1 cellular context compared by ENCODE assay signal in the genomic region with DNA sequence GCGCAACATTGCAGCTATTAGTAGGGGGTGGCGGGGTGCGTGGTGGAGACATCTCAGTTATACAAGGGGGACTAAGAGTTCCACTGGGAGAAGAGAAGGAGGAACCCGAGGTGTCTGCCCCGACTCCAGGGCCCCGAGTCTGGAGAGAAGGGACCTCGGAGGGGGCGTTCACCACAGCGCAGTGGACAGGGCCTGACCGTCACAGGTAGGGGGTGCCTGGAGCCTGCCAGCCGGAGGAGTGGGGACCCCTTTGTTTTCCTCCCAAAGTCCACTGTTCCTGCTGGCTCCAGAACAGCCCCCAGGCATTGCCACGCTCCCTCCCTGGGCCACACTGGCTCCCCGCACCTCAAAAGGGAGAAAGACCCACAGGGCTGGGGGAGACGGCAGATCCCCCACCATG.
TF ChIP-seq lines count a peak whose summit lies in the region.

No MANE protein-coding gene starts in this region.

TF ChIP-seq in H1, 55 proteins besides CTCF, POLR2A, EP300 and RAD21:
- TF ChIP-seq JUND (IDR thresholded peaks at IDR 0.05; ENCODE audit: low read length), result no peak
- TF ChIP-seq NANOG (IDR thresholded peaks at IDR 0.05; ENCODE audit: insufficient read depth, low read depth, low read length, poor library complexity, severe bottlenecking), result no peak
- no peak for TF ChIP-seq SIX5 (IDR thresholded peaks at IDR 0.05; ENCODE audit: low read depth, low read length)
- no peak for TF ChIP-seq HDAC2 (IDR thresholded peaks at IDR 0.05; ENCODE audit: borderline replicate concordance in 1 of 2, low read depth in 2 of 2, low read length in 2 of 2)
- TF ChIP-seq, protein P1, sequence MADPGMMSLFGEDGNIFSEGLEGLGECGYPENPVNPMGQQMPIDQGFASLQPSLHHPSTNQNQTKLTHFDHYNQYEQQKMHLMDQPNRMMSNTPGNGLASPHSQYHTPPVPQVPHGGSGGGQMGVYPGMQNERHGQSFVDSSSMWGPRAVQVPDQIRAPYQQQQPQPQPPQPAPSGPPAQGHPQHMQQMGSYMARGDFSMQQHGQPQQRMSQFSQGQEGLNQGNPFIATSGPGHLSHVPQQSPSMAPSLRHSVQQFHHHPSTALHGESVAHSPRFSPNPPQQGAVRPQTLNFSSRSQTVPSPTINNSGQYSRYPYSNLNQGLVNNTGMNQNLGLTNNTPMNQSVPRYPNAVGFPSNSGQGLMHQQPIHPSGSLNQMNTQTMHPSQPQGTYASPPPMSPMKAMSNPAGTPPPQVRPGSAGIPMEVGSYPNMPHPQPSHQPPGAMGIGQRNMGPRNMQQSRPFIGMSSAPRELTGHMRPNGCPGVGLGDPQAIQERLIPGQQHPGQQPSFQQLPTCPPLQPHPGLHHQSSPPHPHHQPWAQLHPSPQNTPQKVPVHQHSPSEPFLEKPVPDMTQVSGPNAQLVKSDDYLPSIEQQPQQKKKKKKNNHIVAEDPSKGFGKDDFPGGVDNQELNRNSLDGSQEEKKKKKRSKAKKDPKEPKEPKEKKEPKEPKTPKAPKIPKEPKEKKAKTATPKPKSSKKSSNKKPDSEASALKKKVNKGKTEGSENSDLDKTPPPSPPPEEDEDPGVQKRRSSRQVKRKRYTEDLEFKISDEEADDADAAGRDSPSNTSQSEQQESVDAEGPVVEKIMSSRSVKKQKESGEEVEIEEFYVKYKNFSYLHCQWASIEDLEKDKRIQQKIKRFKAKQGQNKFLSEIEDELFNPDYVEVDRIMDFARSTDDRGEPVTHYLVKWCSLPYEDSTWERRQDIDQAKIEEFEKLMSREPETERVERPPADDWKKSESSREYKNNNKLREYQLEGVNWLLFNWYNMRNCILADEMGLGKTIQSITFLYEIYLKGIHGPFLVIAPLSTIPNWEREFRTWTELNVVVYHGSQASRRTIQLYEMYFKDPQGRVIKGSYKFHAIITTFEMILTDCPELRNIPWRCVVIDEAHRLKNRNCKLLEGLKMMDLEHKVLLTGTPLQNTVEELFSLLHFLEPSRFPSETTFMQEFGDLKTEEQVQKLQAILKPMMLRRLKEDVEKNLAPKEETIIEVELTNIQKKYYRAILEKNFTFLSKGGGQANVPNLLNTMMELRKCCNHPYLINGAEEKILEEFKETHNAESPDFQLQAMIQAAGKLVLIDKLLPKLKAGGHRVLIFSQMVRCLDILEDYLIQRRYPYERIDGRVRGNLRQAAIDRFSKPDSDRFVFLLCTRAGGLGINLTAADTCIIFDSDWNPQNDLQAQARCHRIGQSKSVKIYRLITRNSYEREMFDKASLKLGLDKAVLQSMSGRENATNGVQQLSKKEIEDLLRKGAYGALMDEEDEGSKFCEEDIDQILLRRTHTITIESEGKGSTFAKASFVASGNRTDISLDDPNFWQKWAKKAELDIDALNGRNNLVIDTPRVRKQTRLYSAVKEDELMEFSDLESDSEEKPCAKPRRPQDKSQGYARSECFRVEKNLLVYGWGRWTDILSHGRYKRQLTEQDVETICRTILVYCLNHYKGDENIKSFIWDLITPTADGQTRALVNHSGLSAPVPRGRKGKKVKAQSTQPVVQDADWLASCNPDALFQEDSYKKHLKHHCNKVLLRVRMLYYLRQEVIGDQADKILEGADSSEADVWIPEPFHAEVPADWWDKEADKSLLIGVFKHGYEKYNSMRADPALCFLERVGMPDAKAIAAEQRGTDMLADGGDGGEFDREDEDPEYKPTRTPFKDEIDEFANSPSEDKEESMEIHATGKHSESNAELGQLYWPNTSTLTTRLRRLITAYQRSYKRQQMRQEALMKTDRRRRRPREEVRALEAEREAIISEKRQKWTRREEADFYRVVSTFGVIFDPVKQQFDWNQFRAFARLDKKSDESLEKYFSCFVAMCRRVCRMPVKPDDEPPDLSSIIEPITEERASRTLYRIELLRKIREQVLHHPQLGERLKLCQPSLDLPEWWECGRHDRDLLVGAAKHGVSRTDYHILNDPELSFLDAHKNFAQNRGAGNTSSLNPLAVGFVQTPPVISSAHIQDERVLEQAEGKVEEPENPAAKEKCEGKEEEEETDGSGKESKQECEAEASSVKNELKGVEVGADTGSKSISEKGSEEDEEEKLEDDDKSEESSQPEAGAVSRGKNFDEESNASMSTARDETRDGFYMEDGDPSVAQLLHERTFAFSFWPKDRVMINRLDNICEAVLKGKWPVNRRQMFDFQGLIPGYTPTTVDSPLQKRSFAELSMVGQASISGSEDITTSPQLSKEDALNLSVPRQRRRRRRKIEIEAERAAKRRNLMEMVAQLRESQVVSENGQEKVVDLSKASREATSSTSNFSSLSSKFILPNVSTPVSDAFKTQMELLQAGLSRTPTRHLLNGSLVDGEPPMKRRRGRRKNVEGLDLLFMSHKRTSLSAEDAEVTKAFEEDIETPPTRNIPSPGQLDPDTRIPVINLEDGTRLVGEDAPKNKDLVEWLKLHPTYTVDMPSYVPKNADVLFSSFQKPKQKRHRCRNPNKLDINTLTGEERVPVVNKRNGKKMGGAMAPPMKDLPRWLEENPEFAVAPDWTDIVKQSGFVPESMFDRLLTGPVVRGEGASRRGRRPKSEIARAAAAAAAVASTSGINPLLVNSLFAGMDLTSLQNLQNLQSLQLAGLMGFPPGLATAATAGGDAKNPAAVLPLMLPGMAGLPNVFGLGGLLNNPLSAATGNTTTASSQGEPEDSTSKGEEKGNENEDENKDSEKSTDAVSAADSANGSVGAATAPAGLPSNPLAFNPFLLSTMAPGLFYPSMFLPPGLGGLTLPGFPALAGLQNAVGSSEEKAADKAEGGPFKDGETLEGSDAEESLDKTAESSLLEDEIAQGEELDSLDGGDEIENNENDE (IDR thresholded peaks at IDR 0.05; ENCODE audit: insufficient replicate concordance, low read length), result no peak
- TF ChIP-seq POU5F1 (IDR thresholded peaks at IDR 0.05; ENCODE audit: low read depth, low read length), result no peak
- TF ChIP-seq, protein P2, sequence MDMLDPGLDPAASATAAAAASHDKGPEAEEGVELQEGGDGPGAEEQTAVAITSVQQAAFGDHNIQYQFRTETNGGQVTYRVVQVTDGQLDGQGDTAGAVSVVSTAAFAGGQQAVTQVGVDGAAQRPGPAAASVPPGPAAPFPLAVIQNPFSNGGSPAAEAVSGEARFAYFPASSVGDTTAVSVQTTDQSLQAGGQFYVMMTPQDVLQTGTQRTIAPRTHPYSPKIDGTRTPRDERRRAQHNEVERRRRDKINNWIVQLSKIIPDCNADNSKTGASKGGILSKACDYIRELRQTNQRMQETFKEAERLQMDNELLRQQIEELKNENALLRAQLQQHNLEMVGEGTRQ (IDR thresholded peaks at IDR 0.05; ENCODE audit: low read length), result no peak
- TF ChIP-seq TCF12 (IDR thresholded peaks at IDR 0.05; ENCODE audit: low read depth, low read length), result no peak
- TF ChIP-seq SAP30 (IDR thresholded peaks at IDR 0.05; ENCODE audit: insufficient read depth, insufficient replicate concordance, low read length), result no peak
- TF ChIP-seq SRF (IDR thresholded peaks at IDR 0.05; ENCODE audit: low read depth, low read length), result no peak
- TF ChIP-seq SP4 (IDR thresholded peaks at IDR 0.05; ENCODE audit: low read length), result no peak
- TF ChIP-seq CHD1 (IDR thresholded peaks at IDR 0.05; ENCODE audit: low read depth, low read length), result no peak
- TF ChIP-seq KDM1A (IDR thresholded peaks at IDR 0.05; ENCODE audit: borderline replicate concordance, low read length), result no peak
TF ChIP-seq in H1: peak in this region for 0.
